Comparison of ENCODE assay signal across 1 cellular context in genomic region chr11:118435893-118436624, GRCh38.
TF ChIP-seq lines count a peak whose summit lies in the region.

TSS of gene KMT2A (plus strand) at chr11:118436492. CDS start at chr11:118436513, 21 bp downstream.

TF ChIP-seq in HepG2, 621 proteins besides CTCF, POLR2A, EP300 and RAD21 (continued from another document and continues in another):
- TF ChIP-seq SIN3A (IDR thresholded peaks at IDR 0.05; ENCODE audit: borderline replicate concordance, low read depth, low read length) (peak; percentile 26; the same call in 1 of the 2 replicates), KLF11 (CRISPR knock-in tag; IDR thresholded peaks at IDR 0.05) (no peak; the same call in 1 of the 2 replicates), NR1H2 (CRISPR knock-in tag; IDR thresholded peaks at IDR 0.05; ENCODE audit: borderline replicate concordance, low read depth) (no peak), SOX6 (IDR thresholded peaks at IDR 0.05) (no peak), SOX6 (CRISPR knock-in tag; IDR thresholded peaks at IDR 0.05) (peak; percentile 31; the same call in 1 of the 2 replicates), ZNF317 (CRISPR knock-in tag; IDR thresholded peaks at IDR 0.05) (no peak), MXI1 (IDR thresholded peaks at IDR 0.05; ENCODE audit: borderline replicate concordance, low read depth, low read length) (peak; percentile 67; the same call in 2 of the 3 replicates), ZNF761 (CRISPR knock-in tag; conservative IDR thresholded peaks at IDR 0.05) (peak; percentile 91; the same call in 1 of the 2 replicates), BCL6 (CRISPR knock-in tag; IDR thresholded peaks at IDR 0.05) (no peak), ZNF121 (CRISPR knock-in tag; IDR thresholded peaks at IDR 0.05) (no peak), TERF1 (CRISPR knock-in tag; IDR thresholded peaks at IDR 0.05) (no peak), HOXA5 (CRISPR knock-in tag; IDR thresholded peaks at IDR 0.05) (peak; percentile 80), KAT7 (CRISPR knock-in tag; IDR thresholded peaks at IDR 0.05; ENCODE audit: borderline replicate concordance) (no peak), ZNF883 (CRISPR knock-in tag; IDR thresholded peaks at IDR 0.05; ENCODE audit: not compliant biosample characterization) (no peak), ZNF629 (CRISPR knock-in tag; conservative IDR thresholded peaks at IDR 0.05) (no peak; the same call in 1 of the 2 replicates), BRD4 (CRISPR knock-in tag; IDR thresholded peaks at IDR 0.05) (no peak), TCF12 (IDR thresholded peaks at IDR 0.05) (no peak), TCF12 (CRISPR knock-in tag; IDR thresholded peaks at IDR 0.05) (no peak), HHEX (CRISPR knock-in tag; IDR thresholded peaks at IDR 0.05) (no peak), KMT2B (CRISPR knock-in tag; IDR thresholded peaks at IDR 0.05) (peak; percentile 79), ZNF775 (CRISPR knock-in tag; IDR thresholded peaks at IDR 0.05; ENCODE audit: borderline replicate concordance) (no peak), PHF8 (CRISPR knock-in tag; IDR thresholded peaks at IDR 0.05) (no peak; the same call in none of the 2 replicates), SRF (IDR thresholded peaks at IDR 0.05; ENCODE audit: low read depth, low read length) (no peak), ZNF740 (CRISPR knock-in tag; IDR thresholded peaks at IDR 0.05) (peak; percentile 98), NFYB (CRISPR knock-in tag; IDR thresholded peaks at IDR 0.05) (no peak), PHF5A (CRISPR knock-in tag; IDR thresholded peaks at IDR 0.05; ENCODE audit: low read depth, unreplicated experiment) (no peak), ZBTB40 (IDR thresholded peaks at IDR 0.05) (no peak), ZBTB40 (CRISPR knock-in tag; IDR thresholded peaks at IDR 0.05) (no peak), YEATS2 (CRISPR knock-in tag; IDR thresholded peaks at IDR 0.05; ENCODE audit: borderline replicate concordance) (peak; percentile 55; the same call in 1 of the 2 replicates), BRCA1 (CRISPR knock-in tag; IDR thresholded peaks at IDR 0.05) (no peak), ZBTB4 (CRISPR knock-in tag; IDR thresholded peaks at IDR 0.05; ENCODE audit: borderline replicate concordance) (no peak), SOX5 (CRISPR knock-in tag; IDR thresholded peaks at IDR 0.05; ENCODE audit: borderline replicate concordance) (no peak), ZNF138 (CRISPR knock-in tag; IDR thresholded peaks at IDR 0.05; ENCODE audit: low read depth) (no peak), HDAC6 (IDR thresholded peaks at IDR 0.05; ENCODE audit: low read depth, low read length) (no peak), JUND (CRISPR knock-in tag; IDR thresholded peaks at IDR 0.05) (no peak), SP4 (CRISPR knock-in tag; IDR thresholded peaks at IDR 0.05) (peak; percentile 79), MED8 (CRISPR knock-in tag; IDR thresholded peaks at IDR 0.05; ENCODE audit: insufficient replicate concordance) (no peak)
- TF ChIP-seq, protein P1, sequence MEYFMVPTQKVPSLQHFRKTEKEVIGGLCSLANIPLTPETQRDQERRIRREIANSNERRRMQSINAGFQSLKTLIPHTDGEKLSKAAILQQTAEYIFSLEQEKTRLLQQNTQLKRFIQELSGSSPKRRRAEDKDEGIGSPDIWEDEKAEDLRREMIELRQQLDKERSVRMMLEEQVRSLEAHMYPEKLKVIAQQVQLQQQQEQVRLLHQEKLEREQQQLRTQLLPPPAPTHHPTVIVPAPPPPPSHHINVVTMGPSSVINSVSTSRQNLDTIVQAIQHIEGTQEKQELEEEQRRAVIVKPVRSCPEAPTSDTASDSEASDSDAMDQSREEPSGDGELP (IDR thresholded peaks at IDR 0.05; ENCODE audit: borderline replicate concordance, low read depth), result peak; percentile 51; the same call in 1 of the 2 replicates
- TF ChIP-seq, protein P2, sequence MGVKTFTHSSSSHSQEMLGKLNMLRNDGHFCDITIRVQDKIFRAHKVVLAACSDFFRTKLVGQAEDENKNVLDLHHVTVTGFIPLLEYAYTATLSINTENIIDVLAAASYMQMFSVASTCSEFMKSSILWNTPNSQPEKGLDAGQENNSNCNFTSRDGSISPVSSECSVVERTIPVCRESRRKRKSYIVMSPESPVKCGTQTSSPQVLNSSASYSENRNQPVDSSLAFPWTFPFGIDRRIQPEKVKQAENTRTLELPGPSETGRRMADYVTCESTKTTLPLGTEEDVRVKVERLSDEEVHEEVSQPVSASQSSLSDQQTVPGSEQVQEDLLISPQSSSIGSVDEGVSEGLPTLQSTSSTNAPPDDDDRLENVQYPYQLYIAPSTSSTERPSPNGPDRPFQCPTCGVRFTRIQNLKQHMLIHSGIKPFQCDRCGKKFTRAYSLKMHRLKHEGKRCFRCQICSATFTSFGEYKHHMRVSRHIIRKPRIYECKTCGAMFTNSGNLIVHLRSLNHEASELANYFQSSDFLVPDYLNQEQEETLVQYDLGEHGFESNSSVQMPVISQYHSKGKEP (CRISPR knock-in tag; IDR thresholded peaks at IDR 0.05), result peak; percentile 54; the same call in 1 of the 2 replicates
- TF ChIP-seq, protein P3, sequence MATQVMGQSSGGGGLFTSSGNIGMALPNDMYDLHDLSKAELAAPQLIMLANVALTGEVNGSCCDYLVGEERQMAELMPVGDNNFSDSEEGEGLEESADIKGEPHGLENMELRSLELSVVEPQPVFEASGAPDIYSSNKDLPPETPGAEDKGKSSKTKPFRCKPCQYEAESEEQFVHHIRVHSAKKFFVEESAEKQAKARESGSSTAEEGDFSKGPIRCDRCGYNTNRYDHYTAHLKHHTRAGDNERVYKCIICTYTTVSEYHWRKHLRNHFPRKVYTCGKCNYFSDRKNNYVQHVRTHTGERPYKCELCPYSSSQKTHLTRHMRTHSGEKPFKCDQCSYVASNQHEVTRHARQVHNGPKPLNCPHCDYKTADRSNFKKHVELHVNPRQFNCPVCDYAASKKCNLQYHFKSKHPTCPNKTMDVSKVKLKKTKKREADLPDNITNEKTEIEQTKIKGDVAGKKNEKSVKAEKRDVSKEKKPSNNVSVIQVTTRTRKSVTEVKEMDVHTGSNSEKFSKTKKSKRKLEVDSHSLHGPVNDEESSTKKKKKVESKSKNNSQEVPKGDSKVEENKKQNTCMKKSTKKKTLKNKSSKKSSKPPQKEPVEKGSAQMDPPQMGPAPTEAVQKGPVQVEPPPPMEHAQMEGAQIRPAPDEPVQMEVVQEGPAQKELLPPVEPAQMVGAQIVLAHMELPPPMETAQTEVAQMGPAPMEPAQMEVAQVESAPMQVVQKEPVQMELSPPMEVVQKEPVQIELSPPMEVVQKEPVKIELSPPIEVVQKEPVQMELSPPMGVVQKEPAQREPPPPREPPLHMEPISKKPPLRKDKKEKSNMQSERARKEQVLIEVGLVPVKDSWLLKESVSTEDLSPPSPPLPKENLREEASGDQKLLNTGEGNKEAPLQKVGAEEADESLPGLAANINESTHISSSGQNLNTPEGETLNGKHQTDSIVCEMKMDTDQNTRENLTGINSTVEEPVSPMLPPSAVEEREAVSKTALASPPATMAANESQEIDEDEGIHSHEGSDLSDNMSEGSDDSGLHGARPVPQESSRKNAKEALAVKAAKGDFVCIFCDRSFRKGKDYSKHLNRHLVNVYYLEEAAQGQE (IDR thresholded peaks at IDR 0.05; ENCODE audit: borderline replicate concordance in 1 of 2, low read depth in 1 of 2, low read length in 2 of 2), result peak in 1 of 2 experiments; percentile 68; a peak in 2 of 4 replicates
- TF ChIP-seq, protein P4, sequence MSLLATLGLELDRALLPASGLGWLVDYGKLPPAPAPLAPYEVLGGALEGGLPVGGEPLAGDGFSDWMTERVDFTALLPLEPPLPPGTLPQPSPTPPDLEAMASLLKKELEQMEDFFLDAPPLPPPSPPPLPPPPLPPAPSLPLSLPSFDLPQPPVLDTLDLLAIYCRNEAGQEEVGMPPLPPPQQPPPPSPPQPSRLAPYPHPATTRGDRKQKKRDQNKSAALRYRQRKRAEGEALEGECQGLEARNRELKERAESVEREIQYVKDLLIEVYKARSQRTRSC (CRISPR knock-in tag; IDR thresholded peaks at IDR 0.05; ENCODE audit: low read depth), result no peak
